In genomic region chr3:105580551-105580950, GRCh38 we compare ENCODE assay signal across 20 cellular contexts.
"Had no signal": no experiment of that assay in that cellular context is flagged by ENCODE, and none has a peak within 500 bp of the region (broad histone marks: within the 10 kb centered on the region; RNA-seq: fewer than 3 reads in every experiment).

No MANE protein-coding gene starts in this region.

- H3K27ac Mint-ChIP-seq: dendritic cell treated with granulocyte-macrophage colony-stimulating factor and Interleukin-4, amounts not matched to agents 40 ng/mL and 50 ng/mL, for 4 days; naive thymus-derived CD4-positive, alpha-beta T cell; nephron progenitor cell; stimulated activated effector memory CD8-positive, alpha-beta T cell treated with anti-CD3 and anti-CD28 coated beads, Interleukin-12 subunit alpha, Interleukin-12 subunit beta, amount 100 ng/mL, for 72 hours; stimulated activated naive CD8-positive, alpha-beta T cell treated with anti-CD3 and anti-CD28 coated beads, Interleukin-15, Interleukin-2, amounts not matched to agents 100 ng/mL and 50 ng/mL, for 24 hours had no signal

- H3K4me3 Mint-ChIP-seq: dendritic cell treated with granulocyte-macrophage colony-stimulating factor and Interleukin-4, amounts not matched to agents 40 ng/mL and 50 ng/mL, for 4 days; naive thymus-derived CD4-positive, alpha-beta T cell; nephron progenitor cell; stimulated activated effector memory CD8-positive, alpha-beta T cell treated with anti-CD3 and anti-CD28 coated beads, Interleukin-12 subunit alpha, Interleukin-12 subunit beta, amount 100 ng/mL, for 72 hours; stimulated activated naive CD8-positive, alpha-beta T cell treated with anti-CD3 and anti-CD28 coated beads, Interleukin-15, Interleukin-2, amounts not matched to agents 100 ng/mL and 50 ng/mL, for 24 hours had no signal

- H3K4me1 Mint-ChIP-seq: naive thymus-derived CD4-positive, alpha-beta T cell; nephron progenitor cell; stimulated activated effector memory CD8-positive, alpha-beta T cell treated with anti-CD3 and anti-CD28 coated beads, Interleukin-12 subunit alpha, Interleukin-12 subunit beta, amount 100 ng/mL, for 72 hours had no signal

- H3K9me3 ChIP-seq: esophagus squamous epithelium, gastrocnemius medialis, sigmoid colon, testis, upper lobe of right lung, vagina had no signal

- H3K36me3 ChIP-seq: esophagus squamous epithelium, gastrocnemius medialis, heart right ventricle, sigmoid colon, tibial nerve, vagina had no signal

- H3K4me2 ChIP-seq: smooth muscle cell had no signal

- ATAC-seq: gastrocnemius medialis; heart right ventricle; naive thymus-derived CD4-positive, alpha-beta T cell; stimulated activated effector memory CD8-positive, alpha-beta T cell treated with anti-CD3 and anti-CD28 coated beads, Interleukin-12 subunit alpha, Interleukin-12 subunit beta, amount 100 ng/mL, for 72 hours had no signal

- H3K4me3 ChIP-seq: esophagus squamous epithelium, gastrocnemius medialis, heart right ventricle, sigmoid colon, smooth muscle cell, testis, tibial nerve, upper lobe of right lung, vagina had no signal

- H3K27me3 ChIP-seq: esophagus squamous epithelium, gastrocnemius medialis, heart right ventricle, sigmoid colon, testis, tibial nerve, upper lobe of right lung, vagina had no signal

- H3K4me1 ChIP-seq: esophagus squamous epithelium, gastrocnemius medialis, heart right ventricle, sigmoid colon, testis, upper lobe of right lung, vagina had no signal

- FAIRE-seq: islet of Langerhans had no signal

- H3K27ac ChIP-seq: esophagus squamous epithelium, gastrocnemius medialis, heart right ventricle, sigmoid colon, testis, tibial nerve, upper lobe of right lung, vagina had no signal

- DNase-seq: esophagus squamous epithelium; gastrocnemius medialis; heart right ventricle; hypothalamus; kidney glomerular epithelial cell; mesendoderm; naive thymus-derived CD4-positive, alpha-beta T cell; nephron progenitor cell; sigmoid colon; stimulated activated CD4-positive, alpha-beta T cell treated with anti-CD3 and anti-CD28 coated beads, Interleukin-4, amount 100 ng/mL, for 1 hour; stimulated activated CD8-positive, alpha-beta memory T cell treated with anti-CD3 and anti-CD28 coated beads, Interleukin-4, amount 100 ng/mL, for 48 hours; testis; upper lobe of right lung had no signal

- H3K27me3 Mint-ChIP-seq: dendritic cell treated with granulocyte-macrophage colony-stimulating factor and Interleukin-4, amounts not matched to agents 40 ng/mL and 50 ng/mL, for 4 days; naive thymus-derived CD4-positive, alpha-beta T cell; stimulated activated naive CD8-positive, alpha-beta T cell treated with anti-CD3 and anti-CD28 coated beads, Interleukin-15, Interleukin-2, amounts not matched to agents 100 ng/mL and 50 ng/mL, for 24 hours had no signal
